16 cellular contexts compared by ENCODE assay signal in genomic region chr12:126727656-126728055, GRCh38.
DNase-seq lines count a peak whose midpoint lies in the region; TF ChIP-seq lines count a peak whose summit lies in the region.
"Had no signal": no experiment of that assay in that cellular context is flagged by ENCODE, and none has a peak within 500 bp of the region (broad histone marks: within the 10 kb centered on the region; RNA-seq: fewer than 3 reads in every experiment).

No MANE protein-coding gene starts in this region.

- no peak overlapping the region for H3K27ac Mint-ChIP-seq in neural progenitor cell

- H4K20me1 ChIP-seq in SK-N-SH (ENCODE audit: insufficient read depth) (no peaks in the 10 kb centered on the region), neural progenitor cell (ENCODE audit: low read depth) (peaks cover 8% of the 10 kb centered on the region)

- peaks cover 10% of the 10 kb centered on the region for H3K4me1 Mint-ChIP-seq in neural progenitor cell

- H3K9me2 ChIP-seq in SK-N-SH = no peaks in the 10 kb centered on the region

- peak overlapping the region; percentile 41 for H3K4me3 Mint-ChIP-seq in neural progenitor cell

- peaks cover 21% of the 10 kb centered on the region for H3K9me3 Mint-ChIP-seq in neural progenitor cell

- H3K36me3 ChIP-seq in H7 (replicated peaks; ENCODE audit: control insufficient read depth, insufficient read depth, low read length) = no peaks in the 10 kb centered on the region
- no peaks in the 10 kb centered on the region for H3K36me3 ChIP-seq in SK-N-SH (replicated peaks in 1 of 2; ENCODE audit: control insufficient read depth in 1 of 2, insufficient read depth in 2 of 2, low read length in 1 of 2)
- H3K36me3 ChIP-seq in iPS-15b (ENCODE audit: control insufficient read depth, insufficient read depth, low read length) = no peaks in the 10 kb centered on the region
- no peaks in the 10 kb centered on the region for H3K36me3 ChIP-seq in neural progenitor cell

- H3K4me3 ChIP-seq in H7 (ENCODE audit: insufficient read depth, low read depth, low read length) (peak overlapping the region; percentile 36; the same call in 1 of the 2 replicates), SK-N-SH (ENCODE audit: low read depth in 2 of 2, low read length in 1 of 2) (no peak overlapping the region), iPS-15b (ENCODE audit: low read depth, low read length) (peak overlapping the region; percentile 41), neural progenitor cell (peak overlapping the region; percentile 52)
- H3K4me3 ChIP-seq: A549, PC-9 had no signal

- H3K27ac ChIP-seq in SK-N-SH (ENCODE audit: low read depth in 2 of 2, low read length in 1 of 2) (no peak overlapping the region), neural progenitor cell (no peak overlapping the region)
- H3K27ac ChIP-seq: A549, C4-2B, PC-9 had no signal

- H2AFZ ChIP-seq in SK-N-SH (ENCODE audit: low read depth) = no peak overlapping the region
- H2AFZ ChIP-seq in neural progenitor cell (replicated peaks) = no peak overlapping the region
- H2AFZ ChIP-seq: PC-9 had no signal

- WGBS in SK-N-SH (ENCODE audit: low lambda C conversion rate) = 45% methylated on average over 15 of the region's 31 CpGs

- H3K27me3 ChIP-seq in H7 (ENCODE audit: control insufficient read depth, insufficient read depth, low read length) (peaks cover 43% of the 10 kb centered on the region), SK-N-SH (ENCODE audit: insufficient read depth) (no peaks in the 10 kb centered on the region), iPS-15b (ENCODE audit: control insufficient read depth, insufficient read depth, low read length) (peaks cover 43% of the 10 kb centered on the region), neural progenitor cell (peaks cover 87% of the 10 kb centered on the region)

- H3K79me2 ChIP-seq in SK-N-SH (ENCODE audit: insufficient read depth) (no peaks in the 10 kb centered on the region), neural progenitor cell (ENCODE audit: low read depth) (no peaks in the 10 kb centered on the region)

- DNase-seq in H7 (peak; percentile 65), SK-N-SH (no peak), neural progenitor cell (ENCODE audit: low spot score) (peak; percentile 56), G401 (ENCODE audit: low spot score) (no peak), posterior vena cava (ENCODE audit: low spot score) (no peak)
- no peak for DNase-seq in activated CD8-positive, alpha-beta memory T cell treated with anti-CD3 and anti-CD28 coated beads, Interleukin-2, amount 50 U/mL, for 48 hours
- DNase-seq: COR-L47, DMS153, EL, NCI-H1436 treated with DMSO at 0.1 percent for 48 hours, NCI-H2081 treated with DMSO at 0.1 percent for 48 hours, NCI-H446, PC-9 had no signal

- TF ChIP-seq CTCF in SK-N-SH (IDR thresholded peaks at IDR 0.05) (no peak), neural progenitor cell (IDR thresholded peaks at IDR 0.05) (no peak)

- H3F3A ChIP-seq in SK-N-SH (replicated peaks; ENCODE audit: insufficient read depth) = no peaks in the 10 kb centered on the region
- no peaks in the 10 kb centered on the region for H3F3A ChIP-seq in neural progenitor cell (ENCODE audit: low read depth)

- POLR2A ChIA-PET in SK-N-SH (lab: Yijun Ruan, JAX) = no interaction called here

- H3K9me3 ChIP-seq in SK-N-SH (no peaks in the 10 kb centered on the region), iPS-15b (ENCODE audit: control insufficient read depth, insufficient read depth, low read length) (no peaks in the 10 kb centered on the region), neural progenitor cell (ENCODE audit: low read depth) (no peaks in the 10 kb centered on the region)
- H3K9me3 ChIP-seq: A549 had no signal

- in situ Hi-C loops in G401 (cut with HindIII; ENCODE audit: low sequenced_read_pairs) = no loop called here

- no peaks in the 10 kb centered on the region for H3K4me1 ChIP-seq in SK-N-SH (ENCODE audit: control insufficient read depth in 1 of 2, insufficient read depth in 2 of 2, low read depth in 1 of 2, low read length in 1 of 2)
- H3K4me1 ChIP-seq in iPS-15b (ENCODE audit: control insufficient read depth, insufficient read depth, low read length) = no peaks in the 10 kb centered on the region
- H3K4me1 ChIP-seq in neural progenitor cell = peaks cover 14% of the 10 kb centered on the region
- H3K4me1 ChIP-seq: A549 had no signal

- H3K36me3 Mint-ChIP-seq in neural progenitor cell = peaks cover 2% of the 10 kb centered on the region

- CTCF ChIA-PET in SK-N-SH (lab: Yijun Ruan, JAX) = no interaction called here

- intact Hi-C loops in posterior vena cava (cut with DNase I) = no loop called here

- H3K4me2 ChIP-seq in SK-N-SH (no peak overlapping the region), neural progenitor cell (peak overlapping the region; percentile 87)
- H3K4me2 ChIP-seq: A549, PC-9 had no signal

- H3K27me3 Mint-ChIP-seq in neural progenitor cell (ENCODE audit: insufficient read depth, low read depth) = peaks cover 62% of the 10 kb centered on the region

- H3K9ac ChIP-seq in SK-N-SH (no peak overlapping the region), iPS-15b (ENCODE audit: low read depth, low read length) (no peak overlapping the region), neural progenitor cell (no peak overlapping the region)

- TF ChIP-seq EP300 in SK-N-SH (IDR thresholded peaks at IDR 0.05; ENCODE audit: borderline replicate concordance in 1 of 2, low read depth in 1 of 2, low read length in 1 of 2) = no peak

- no peak for TF ChIP-seq RAD21 in SK-N-SH (IDR thresholded peaks at IDR 0.05; ENCODE audit: low read length)

TF ChIP-seq in SK-N-SH, 30 proteins besides CTCF, POLR2A, EP300 and RAD21:
- TF ChIP-seq CHD2 (IDR thresholded peaks at IDR 0.05; ENCODE audit: low read length, partially characterized antibody) (no peak), REST (IDR thresholded peaks at IDR 0.05; ENCODE audit: low read depth, low read length) (peak; percentile 79; the same call in 1 of the 2 replicates)

Comparison
In these comparisons a context has a peak if more than half of its experiments do, and no peak if none do; other contexts are left out.
1. DNase-seq: peak in H7 (single experiment) and neural progenitor cell (single experiment); none in SK-N-SH (single experiment), G401 (single experiment), activated CD8-positive, alpha-beta memory T cell treated with anti-CD3 and anti-CD28 coated beads, Interleukin-2, amount 50 U/mL, for 48 hours (single experiment) and posterior vena cava (single experiment).
2. H3K4me3 ChIP-seq: peak in H7 (single experiment), iPS-15b (single experiment) and neural progenitor cell (single experiment); none in SK-N-SH (0 of 2).